Comparison of ENCODE assay signal across 18 cellular contexts in the genomic region with DNA sequence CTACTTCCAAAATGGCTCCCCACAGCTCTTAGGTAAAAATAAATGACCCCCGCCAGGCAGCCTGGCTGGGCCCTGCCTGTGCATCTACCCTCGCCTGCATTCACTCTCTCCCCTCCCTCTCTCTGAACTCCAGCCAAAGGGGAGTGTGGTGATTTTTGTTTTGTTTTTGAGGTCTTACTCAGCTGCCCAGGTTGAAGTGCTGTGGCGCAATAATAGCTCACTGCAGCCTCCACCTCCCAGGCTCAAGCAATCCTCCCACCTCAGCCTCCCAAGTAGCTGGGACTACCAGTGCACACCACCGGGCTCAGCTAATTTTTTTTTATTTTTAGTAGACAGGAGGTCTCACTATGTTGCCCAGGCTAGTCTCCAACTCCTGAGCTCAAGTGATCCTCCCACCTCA. TPM values are rescaled to one million over a fixed set of nuclear protein-coding genes. Genes with fewer than 3 reads are reported as not detected.
DNase-seq lines count a peak whose midpoint lies in the region; ATAC-seq and TF ChIP-seq lines count a peak whose summit lies in the region.
"Had no signal": no experiment of that assay in that cellular context is flagged by ENCODE, and none has a peak within 500 bp of the region (broad histone marks: within the 10 kb centered on the region; RNA-seq: fewer than 3 reads in every experiment).

No MANE protein-coding gene starts in this region.

- H3K27ac Mint-ChIP-seq in CD4-positive, alpha-beta memory T cell = peak overlapping the region; percentile 35 to 97 (median 92)
- peak overlapping the region; percentile 97 for H3K27ac Mint-ChIP-seq in memory B cell

- peak overlapping the region in 6 of 8 donors; percentile 48 to 89 (median 86) for H3K4me3 Mint-ChIP-seq in CD4-positive, alpha-beta memory T cell
- peak overlapping the region; percentile 49 for H3K4me3 Mint-ChIP-seq in memory B cell

- H3K27ac ChIP-seq in CD4-positive, alpha-beta memory T cell (ENCODE audit: low read depth, low read length) = peak overlapping the region; percentile 57
- H3K27ac ChIP-seq in VCaP = peak overlapping the region; percentile 65

- H3K4me1 ChIP-seq in CD4-positive, alpha-beta memory T cell (ENCODE audit: insufficient read depth, low read length) = peaks cover 76% of the 10 kb centered on the region
- H3K4me1 ChIP-seq: breast epithelium had no signal

- no peaks in the 10 kb centered on the region for H3K9me3 ChIP-seq in CD4-positive, alpha-beta memory T cell (ENCODE audit: control insufficient read depth in 1 of 2, low read length in 2 of 2)
- H3K9me3 ChIP-seq: breast epithelium, heart left ventricle had no signal

- H3K9me3 Mint-ChIP-seq in CD4-positive, alpha-beta memory T cell = no peaks in the 10 kb centered on the region
- H3K9me3 Mint-ChIP-seq in memory B cell = no peaks in the 10 kb centered on the region
- H3K9me3 Mint-ChIP-seq: type B pancreatic cell had no signal

- no peak for ATAC-seq in memory B cell (ENCODE audit: low read depth)
- ATAC-seq in GM19395 (IDR thresholded peaks at IDR 0.05; ENCODE audit: unreplicated experiment) = no peak
- ATAC-seq: heart left ventricle had no signal

- peaks cover 18 to 33% of the 10 kb centered on the region in 2 donors for H3K36me3 Mint-ChIP-seq in CD4-positive, alpha-beta memory T cell
- peaks cover 14% of the 10 kb centered on the region for H3K36me3 Mint-ChIP-seq in memory B cell

- no peaks in the 10 kb centered on the region for H3K27me3 ChIP-seq in CD4-positive, alpha-beta memory T cell (ENCODE audit: insufficient read depth, low read length)
- H3K27me3 ChIP-seq: breast epithelium, heart left ventricle had no signal

- no peaks in the 10 kb centered on the region for H3K27me3 Mint-ChIP-seq in CD4-positive, alpha-beta memory T cell
- H3K27me3 Mint-ChIP-seq in memory B cell = no peaks in the 10 kb centered on the region
- H3K27me3 Mint-ChIP-seq: type B pancreatic cell had no signal

- POLR2A ChIA-PET in CD4-positive, alpha-beta memory T cell (lab: Charles Lee; ENCODE audit: partially characterized antibody) = interaction anchor here (0.9 to 8.8 kb wide), 7 partner anchors 12 to 122 kb away, joined by 3 to 109 read pairs (median 6); a partner anchor contains a TSS

- DNase-seq in NCI-H345 (lab: John Stamatoyannopoulos, UW) (peak; percentile 18), NCI-H345 treated with DMSO at 0.1 percent for 48 hours (lab: John Stamatoyannopoulos, UW; ENCODE audit: unreplicated experiment) (no peak), memory B cell (ENCODE audit: low spot score in 2 of 2) (no peak), NCI-H128 (lab: John Stamatoyannopoulos, UW; ENCODE audit: unreplicated experiment) (no peak), mesenteric fat pad (ENCODE audit: low spot score) (no peak)
- DNase-seq in CD4-positive, alpha-beta memory T cell = no peak
- DNase-seq: activated CD4-positive, alpha-beta T cell treated with anti-CD3 and anti-CD28 coated beads, Interleukin-2, amount 50 U/mL, for 1 hour; activated gamma-delta T cell; heart left ventricle; kidney; mesendoderm; NCI-H748 treated with DMSO at 0.1 percent for 48 hours; occipital lobe; stimulated activated CD4-positive, alpha-beta T cell treated with anti-CD3 and anti-CD28 coated beads, Interleukin-4, amount 100 ng/mL, for 4 hours had no signal

- peaks cover 68 to 92% (median 79%) of the 10 kb centered on the region in 4 donors for H3K4me1 Mint-ChIP-seq in CD4-positive, alpha-beta memory T cell
- H3K4me1 Mint-ChIP-seq in memory B cell = peaks cover 62% of the 10 kb centered on the region

- TF ChIP-seq CTCF in VCaP (conservative IDR thresholded peaks at IDR 0.05) = no peak

- no peak overlapping the region for H3K4me3 ChIP-seq in CD4-positive, alpha-beta memory T cell (ENCODE audit: low read length in 2 of 2)

- CTCF ChIA-PET in CD4-positive, alpha-beta memory T cell (lab: Charles Lee; ENCODE audit: partially characterized antibody) = interaction anchor here (1.1 to 1.8 kb wide), 5 partner anchors 9 to 16 kb away, joined by 3 to 6 read pairs (median 4); no protein-coding TSS in a partner anchor

- intact Hi-C loops in CD4-positive, alpha-beta memory T cell (cut with micrococcal nuclease) = loop anchor here (5.0 kb wide), 1 partner anchor 124 kb away; no protein-coding TSS in a partner anchor

- H3K36me3 ChIP-seq in CD4-positive, alpha-beta memory T cell (ENCODE audit: insufficient read depth, low read length) = peaks cover 14% of the 10 kb centered on the region
- H3K36me3 ChIP-seq: breast epithelium had no signal

RNA-seq across cellular contexts. Expression of a gene that starts 15.8 kb away (rescaled TPM):
- 10 to 100 TPM; 64.9 to 71.6 TPM for total RNA-seq in CD4-positive, alpha-beta memory T cell
- polyA plus RNA-seq in CD4-positive, alpha-beta memory T cell = 10 to 100 TPM; 14.0 to 42.4 TPM
- total RNA-seq in mesenteric fat pad = 9.3 TPM
